In genomic region chr9:6619909-6620308, GRCh38 we compare ENCODE assay signal across 24 cellular contexts. TPM values are rescaled to one million over a fixed set of nuclear protein-coding genes. Genes with fewer than 3 reads are reported as not detected.
DNase-seq lines count a peak whose midpoint lies in the region; ATAC-seq and TF ChIP-seq lines count a peak whose summit lies in the region.
"Had no signal": no experiment of that assay in that cellular context is flagged by ENCODE, and none has a peak within 500 bp of the region (broad histone marks: within the 10 kb centered on the region; RNA-seq: fewer than 3 reads in every experiment).

No MANE protein-coding gene starts in this region.

- H3K4me3 Mint-ChIP-seq in memory B cell: no peak overlapping the region
- H3K4me3 Mint-ChIP-seq in activated T-cell treated with anti-CD3 and anti-CD28 coated beads, Interleukin-2, amount 50 U/mL, for 4 hours: no peak overlapping the region
- H3K4me3 Mint-ChIP-seq: CD4-positive, alpha-beta T cell; T-cell had no signal

- H3K9me3 Mint-ChIP-seq in memory B cell: peaks cover 2% of the 10 kb centered on the region
- H3K9me3 Mint-ChIP-seq in activated T-cell treated with anti-CD3 and anti-CD28 coated beads, Interleukin-2, amount 50 U/mL, for 4 hours: no peaks in the 10 kb centered on the region
- H3K9me3 Mint-ChIP-seq: CD4-positive, alpha-beta T cell; T-cell had no signal

- H3K4me1 Mint-ChIP-seq in memory B cell: peaks cover 11% of the 10 kb centered on the region
- no peaks in the 10 kb centered on the region for H3K4me1 Mint-ChIP-seq in activated T-cell treated with anti-CD3 and anti-CD28 coated beads, Interleukin-2, amount 50 U/mL, for 4 hours (ENCODE audit: low read depth)
- H3K4me1 Mint-ChIP-seq: T-cell had no signal

- ATAC-seq in HG02885 (IDR thresholded peaks at IDR 0.05; ENCODE audit: poor library complexity, unreplicated experiment) (peak; percentile 59), memory B cell (ENCODE audit: low read depth) (peak; percentile 42)
- ATAC-seq in activated T-cell treated with anti-CD3 and anti-CD28 coated beads, Interleukin-2, amount 50 U/mL, for 4 hours: no peak
- ATAC-seq: HepG2, T-cell had no signal

- H3K36me3 Mint-ChIP-seq in memory B cell: no peaks in the 10 kb centered on the region
- no peaks in the 10 kb centered on the region for H3K36me3 Mint-ChIP-seq in activated T-cell treated with anti-CD3 and anti-CD28 coated beads, Interleukin-2, amount 50 U/mL, for 4 hours (ENCODE audit: insufficient read depth)
- H3K36me3 Mint-ChIP-seq: T-cell had no signal

- H3K27me3 Mint-ChIP-seq in memory B cell: peaks cover 3% of the 10 kb centered on the region
- peaks cover 3% of the 10 kb centered on the region for H3K27me3 Mint-ChIP-seq in activated T-cell treated with anti-CD3 and anti-CD28 coated beads, Interleukin-2, amount 50 U/mL, for 4 hours (ENCODE audit: low read depth)

- DNase-seq in NCI-H82 (lab: John Stamatoyannopoulos, UW) (peak; percentile 47), NCI-H82 treated with DMSO at 0.1 percent for 48 hours (lab: John Stamatoyannopoulos, UW; ENCODE audit: unreplicated experiment) (no peak), memory B cell (ENCODE audit: low spot score in 2 of 2) (no peak), superior temporal gyrus (ENCODE audit: extremely low spot score) (peak; percentile 61), GM19240 (ENCODE audit: insufficient read length, low spot score) (no peak), erythroblast (lab: John Stamatoyannopoulos, UW) (no peak)
- DNase-seq in activated T-cell treated with anti-CD3 and anti-CD28 coated beads, Interleukin-2, amount 50 U/mL, for 4 hours: no peak
- DNase-seq: 8988T; CD4-positive, alpha-beta T cell; HCEC 1CT; Karpas-422; NCI-H1092; NCI-H1436; NCI-H187; NCI-H2081 treated with DMSO at 0.1 percent for 48 hours; NCI-H2171 treated with DMSO at 0.1 percent for 48 hours; NCI-H345; NCI-H510A treated with DMSO at 0.1 percent for 48 hours; NCI-H774; Right ventricle myocardium superior; RPMI8226; T-cell had no signal

- no peak overlapping the region for H3K27ac Mint-ChIP-seq in memory B cell
- H3K27ac Mint-ChIP-seq: CD4-positive, alpha-beta T cell; T-cell had no signal

- TF ChIP-seq POLR2A in erythroblast (IDR thresholded peaks at IDR 0.05; ENCODE audit: low read length): no peak

RNA-seq across cellular contexts. Expression of gene GLDC, which starts 25.6 kb away (rescaled TPM):
- 1 to 10 TPM in 2 of 3 donors, under 1 TPM in 1; 0.63 to 3.6 (median 3.5) TPM for total RNA-seq in activated T-cell treated with anti-CD3 and anti-CD28 coated beads, Interleukin-2, amount 50 U/mL, for 4 hours
- total RNA-seq: CD4-positive, alpha-beta T cell; Right ventricle myocardium superior had no signal

Comparison
In these comparisons a context has a peak if more than half of its experiments do, and no peak if none do; other contexts are left out.
1. DNase-seq: peak in NCI-H82 (single experiment) and superior temporal gyrus (single experiment); none in NCI-H82 treated with DMSO at 0.1 percent for 48 hours (single experiment), memory B cell (0 of 2), activated T-cell treated with anti-CD3 and anti-CD28 coated beads, Interleukin-2, amount 50 U/mL, for 4 hours (single experiment), GM19240 (single experiment) and erythroblast (0 of 2).
2. ATAC-seq: peak in HG02885 (single experiment) and memory B cell (single experiment); none in activated T-cell treated with anti-CD3 and anti-CD28 coated beads, Interleukin-2, amount 50 U/mL, for 4 hours (0 of 2).